1 cellular context compared by ENCODE assay signal in genomic region chr3:7800006-7800780, GRCh38.
TF ChIP-seq lines count a peak whose summit lies in the region.

No MANE protein-coding gene starts in this region.

TF ChIP-seq in HCT116, 20 proteins besides CTCF, POLR2A, EP300 and RAD21 (continued from another document):
- TF ChIP-seq, protein P1, sequence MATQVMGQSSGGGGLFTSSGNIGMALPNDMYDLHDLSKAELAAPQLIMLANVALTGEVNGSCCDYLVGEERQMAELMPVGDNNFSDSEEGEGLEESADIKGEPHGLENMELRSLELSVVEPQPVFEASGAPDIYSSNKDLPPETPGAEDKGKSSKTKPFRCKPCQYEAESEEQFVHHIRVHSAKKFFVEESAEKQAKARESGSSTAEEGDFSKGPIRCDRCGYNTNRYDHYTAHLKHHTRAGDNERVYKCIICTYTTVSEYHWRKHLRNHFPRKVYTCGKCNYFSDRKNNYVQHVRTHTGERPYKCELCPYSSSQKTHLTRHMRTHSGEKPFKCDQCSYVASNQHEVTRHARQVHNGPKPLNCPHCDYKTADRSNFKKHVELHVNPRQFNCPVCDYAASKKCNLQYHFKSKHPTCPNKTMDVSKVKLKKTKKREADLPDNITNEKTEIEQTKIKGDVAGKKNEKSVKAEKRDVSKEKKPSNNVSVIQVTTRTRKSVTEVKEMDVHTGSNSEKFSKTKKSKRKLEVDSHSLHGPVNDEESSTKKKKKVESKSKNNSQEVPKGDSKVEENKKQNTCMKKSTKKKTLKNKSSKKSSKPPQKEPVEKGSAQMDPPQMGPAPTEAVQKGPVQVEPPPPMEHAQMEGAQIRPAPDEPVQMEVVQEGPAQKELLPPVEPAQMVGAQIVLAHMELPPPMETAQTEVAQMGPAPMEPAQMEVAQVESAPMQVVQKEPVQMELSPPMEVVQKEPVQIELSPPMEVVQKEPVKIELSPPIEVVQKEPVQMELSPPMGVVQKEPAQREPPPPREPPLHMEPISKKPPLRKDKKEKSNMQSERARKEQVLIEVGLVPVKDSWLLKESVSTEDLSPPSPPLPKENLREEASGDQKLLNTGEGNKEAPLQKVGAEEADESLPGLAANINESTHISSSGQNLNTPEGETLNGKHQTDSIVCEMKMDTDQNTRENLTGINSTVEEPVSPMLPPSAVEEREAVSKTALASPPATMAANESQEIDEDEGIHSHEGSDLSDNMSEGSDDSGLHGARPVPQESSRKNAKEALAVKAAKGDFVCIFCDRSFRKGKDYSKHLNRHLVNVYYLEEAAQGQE (IDR thresholded peaks at IDR 0.05; ENCODE audit: low read depth), result no peak
- TF ChIP-seq EZH2phosphoT487 (IDR thresholded peaks at IDR 0.05; ENCODE audit: borderline replicate concordance) (no peak), EZH2 (IDR thresholded peaks at IDR 0.05) (no peak), EGR1 (IDR thresholded peaks at IDR 0.05; ENCODE audit: low read depth) (no peak), POLR2AphosphoS5 (IDR thresholded peaks at IDR 0.05; ENCODE audit: low read depth, low read length) (no peak), SP1 (IDR thresholded peaks at IDR 0.05; ENCODE audit: low read depth) (no peak), ZNF274 (IDR thresholded peaks at IDR 0.05; ENCODE audit: low read depth, low read length) (no peak)
